13 cellular contexts compared by ENCODE assay signal in genomic region chr17:40510328-40510648, GRCh38. TPM values are rescaled to one million over a fixed set of nuclear protein-coding genes. Genes with fewer than 3 reads are reported as not detected.
DNase-seq lines count a peak whose midpoint lies in the region; ATAC-seq, FAIRE-seq and TF ChIP-seq lines count a peak whose summit lies in the region.
"Had no signal": no experiment of that assay in that cellular context is flagged by ENCODE, and none has a peak within 500 bp of the region (broad histone marks: within the 10 kb centered on the region; RNA-seq: fewer than 3 reads in every experiment).

No MANE protein-coding gene starts in this region.

- H3K79me2 ChIP-seq in astrocyte (ENCODE audit: insufficient read depth, low read length), result no peaks in the 10 kb centered on the region

- H3K4me2 ChIP-seq in astrocyte (ENCODE audit: low read length), result peak overlapping the region; percentile 33

- peaks cover 37% of the 10 kb centered on the region for H3K4me1 Mint-ChIP-seq in astrocyte (ENCODE audit: low read depth, unreplicated experiment)

- no peaks in the 10 kb centered on the region for H3K9me3 ChIP-seq in astrocyte (ENCODE audit: insufficient read depth, low read depth, low read length)
- H3K9me3 ChIP-seq: esophagus muscularis mucosa had no signal

- H3K27me3 ChIP-seq in astrocyte (ENCODE audit: insufficient read depth, low read length) (peaks cover 3% of the 10 kb centered on the region), kidney epithelial cell (ENCODE audit: control insufficient read depth, insufficient read depth, low read length) (no peaks in the 10 kb centered on the region)
- H3K27me3 ChIP-seq: esophagus muscularis mucosa had no signal

- no peak overlapping the region for H3K4me3 Mint-ChIP-seq in astrocyte (ENCODE audit: unreplicated experiment)

- H3K36me3 ChIP-seq in astrocyte (ENCODE audit: insufficient read depth, low read length) (no peaks in the 10 kb centered on the region), kidney epithelial cell (ENCODE audit: control insufficient read depth, insufficient read depth, low read length) (no peaks in the 10 kb centered on the region)
- H3K36me3 ChIP-seq: esophagus muscularis mucosa had no signal

- no peak for DNase-seq in left ventricle myocardium superior
- no peak for DNase-seq in Right ventricle myocardium inferior (ENCODE audit: missing footprints)
- DNase-seq in astrocyte (ENCODE audit: low read depth), result peak; percentile 68
- peak; percentile 94 for DNase-seq in kidney epithelial cell (ENCODE audit: low read depth)
- DNase-seq in hepatic stellate cell (ENCODE audit: low spot score), result no peak
- DNase-seq in activated CD4-positive, alpha-beta T cell treated with anti-CD3 and anti-CD28 coated beads for 1 hour, result no peak

- H3K36me3 Mint-ChIP-seq in astrocyte (ENCODE audit: low read depth, unreplicated experiment), result no peaks in the 10 kb centered on the region

- no peak for FAIRE-seq in astrocyte (lab: Jason Lieb, UNC)

- H3K9me3 Mint-ChIP-seq in astrocyte (ENCODE audit: unreplicated experiment), result peaks cover 4% of the 10 kb centered on the region

- H3K9ac ChIP-seq in astrocyte (ENCODE audit: low read length), result no peak overlapping the region

- no peak for TF ChIP-seq CTCF in astrocyte (IDR thresholded peaks at IDR 0.05; ENCODE audit: insufficient read depth, low read depth, low read length)
- TF ChIP-seq CTCF in kidney epithelial cell (IDR thresholded peaks at IDR 0.05; ENCODE audit: insufficient read depth, low read length, poor library complexity, severe bottlenecking), result no peak

- H3K27me3 Mint-ChIP-seq in astrocyte (ENCODE audit: low read depth, unreplicated experiment), result peaks cover 17% of the 10 kb centered on the region

- no peak overlapping the region for H3K4me3 ChIP-seq in astrocyte (ENCODE audit: insufficient read depth, low read depth, low read length)
- no peak overlapping the region for H3K4me3 ChIP-seq in kidney epithelial cell (ENCODE audit: low read depth, low read length)
- H3K4me3 ChIP-seq: esophagus muscularis mucosa, lung, SK-N-MC had no signal

- H3K4me1 ChIP-seq in astrocyte (ENCODE audit: insufficient read depth, low read length), result peaks cover 35% of the 10 kb centered on the region

- no peak overlapping the region for H2AFZ ChIP-seq in astrocyte (ENCODE audit: low read depth, low read length)

- peak overlapping the region; percentile 18 for H3K27ac ChIP-seq in astrocyte (ENCODE audit: low read depth, low read length)
- H3K27ac ChIP-seq: esophagus muscularis mucosa, HL-60, SK-N-MC had no signal

- H4K20me1 ChIP-seq in astrocyte (ENCODE audit: insufficient read depth, low read length), result no peaks in the 10 kb centered on the region

- no peak overlapping the region for H3K27ac Mint-ChIP-seq in astrocyte (ENCODE audit: unreplicated experiment)

- intact Hi-C loops in left ventricle myocardium superior (cut with micrococcal nuclease) (no loop called here), Right ventricle myocardium inferior (cut with DNase I) (no loop called here)

- ATAC-seq in left ventricle myocardium superior (peak; percentile 23), Right ventricle myocardium inferior (no peak), GM21717 (IDR thresholded peaks at IDR 0.05; ENCODE audit: unreplicated experiment) (no peak), HG03135 (IDR thresholded peaks at IDR 0.05; ENCODE audit: unreplicated experiment) (no peak)

RNA-seq across cellular contexts. Expression of gene TNS4, which starts 8.9 kb away (rescaled TPM):
- total RNA-seq in left ventricle myocardium superior, result not detected
- not detected for total RNA-seq in Right ventricle myocardium inferior
- not detected in 2 replicates for total RNA-seq in astrocyte
- 0.34 TPM in 1 of 2 replicates, not detected in the other for total RNA-seq in kidney epithelial cell
- total RNA-seq: esophagus muscularis mucosa, skeletal muscle tissue had no signal

RNA-seq across cellular contexts. Expression of gene CCR7, which starts 55.0 kb away (rescaled TPM):
- total RNA-seq in left ventricle myocardium superior (0.22 TPM), Right ventricle myocardium inferior (not detected), astrocyte (not detected in 2 replicates), kidney epithelial cell (not detected in 2 replicates)

Comparison
In these comparisons a context has a peak if more than half of its experiments do, and no peak if none do; other contexts are left out.
1. DNase-seq: peak in astrocyte (single experiment) and kidney epithelial cell (single experiment); none in left ventricle myocardium superior (single experiment), Right ventricle myocardium inferior (single experiment), hepatic stellate cell (single experiment) and activated CD4-positive, alpha-beta T cell treated with anti-CD3 and anti-CD28 coated beads for 1 hour (single experiment).